1 cellular context compared by ENCODE assay signal in genomic region chr18:75070625-75071483, GRCh38.
TF ChIP-seq lines count a peak whose summit lies in the region.

No MANE protein-coding gene starts in this region.

TF ChIP-seq in HepG2, 621 proteins besides CTCF, POLR2A, EP300 and RAD21 (continued from another document):
- TF ChIP-seq USF2 (IDR thresholded peaks at IDR 0.05; ENCODE audit: low read depth, low read length) (peak; percentile 73), USF2 (CRISPR knock-in tag; IDR thresholded peaks at IDR 0.05; ENCODE audit: borderline replicate concordance) (peak; percentile 74; the same call in 1 of the 2 replicates), MAX (IDR thresholded peaks at IDR 0.05) (no peak), ZBTB42 (CRISPR knock-in tag; IDR thresholded peaks at IDR 0.05) (no peak), NR1H2 (CRISPR knock-in tag; IDR thresholded peaks at IDR 0.05; ENCODE audit: borderline replicate concordance, low read depth) (no peak), ZBTB39 (CRISPR knock-in tag; IDR thresholded peaks at IDR 0.05) (0 out of 2 replicates have a peak, but pooled peaks have one; percentile 19), IKZF5 (CRISPR knock-in tag; IDR thresholded peaks at IDR 0.05) (no peak), MTF2 (CRISPR knock-in tag; IDR thresholded peaks at IDR 0.05; ENCODE audit: borderline replicate concordance) (0 out of 2 replicates have a peak, but pooled peaks have one; percentile 34), DNMT3B (CRISPR knock-in tag; conservative IDR thresholded peaks at IDR 0.05) (no peak), FOSL2 (CRISPR knock-in tag; IDR thresholded peaks at IDR 0.05) (peak; percentile 77), ZNF781 (CRISPR knock-in tag; IDR thresholded peaks at IDR 0.05; ENCODE audit: borderline replicate concordance, not compliant biosample characterization) (no peak)
TF ChIP-seq in HepG2: peak in this region for 26.
